ENCODE assay signal across 20 cellular contexts in genomic region chr14:105765893-105766614, GRCh38.
A peak's percentile ranks its signal among the peaks of the same experiment; 100 is the strongest.
DNase-seq lines count a peak whose midpoint lies in the region; ATAC-seq and TF ChIP-seq lines count a peak whose summit lies in the region.
"Had no signal": no experiment of that assay in that cellular context is flagged by ENCODE, and none has a peak within 500 bp of the region (broad histone marks: within the 10 kb centered on the region; RNA-seq: fewer than 3 reads in every experiment).

No MANE protein-coding gene starts in this region.

- H3K4me3 ChIP-seq in mesendoderm (ENCODE audit: low read length), result peak overlapping the region; percentile 19
- no peak overlapping the region for H3K4me3 ChIP-seq in mesenchymal stem cell (ENCODE audit: insufficient read depth in 1 of 2, low read depth in 1 of 2, low read length in 2 of 2)

- H4K8ac ChIP-seq in mesendoderm (ENCODE audit: low read depth, low read length), result no peak overlapping the region
- no peak overlapping the region for H4K8ac ChIP-seq in mesenchymal stem cell (ENCODE audit: low read length)

- H2BK120ac ChIP-seq in mesendoderm (ENCODE audit: low read depth, low read length) (no peak overlapping the region), mesenchymal stem cell (ENCODE audit: low read depth, low read length) (no peak overlapping the region)

- peaks cover 3% of the 10 kb centered on the region for H3K36me3 Mint-ChIP-seq in chondrocyte (ENCODE audit: low read depth)
- H3K36me3 Mint-ChIP-seq in stimulated activated effector memory CD8-positive, alpha-beta T cell treated with anti-CD3 and anti-CD28 coated beads, Interleukin-12 subunit alpha, Interleukin-12 subunit beta, amount 100 ng/mL, for 72 hours, result no peaks in the 10 kb centered on the region
- H3K36me3 Mint-ChIP-seq: CD14-positive monocyte had no signal

- no peak overlapping the region for H3K4me3 Mint-ChIP-seq in chondrocyte (ENCODE audit: unreplicated experiment)
- no peak overlapping the region for H3K4me3 Mint-ChIP-seq in stimulated activated effector memory CD8-positive, alpha-beta T cell treated with anti-CD3 and anti-CD28 coated beads, Interleukin-12 subunit alpha, Interleukin-12 subunit beta, amount 100 ng/mL, for 72 hours
- H3K4me3 Mint-ChIP-seq: CD14-positive monocyte, HFFc6 had no signal

- no peaks in the 10 kb centered on the region for H3K4me1 Mint-ChIP-seq in chondrocyte (ENCODE audit: low read depth)
- H3K4me1 Mint-ChIP-seq in stimulated activated effector memory CD8-positive, alpha-beta T cell treated with anti-CD3 and anti-CD28 coated beads, Interleukin-12 subunit alpha, Interleukin-12 subunit beta, amount 100 ng/mL, for 72 hours, result peaks cover 5% of the 10 kb centered on the region
- H3K4me1 Mint-ChIP-seq: CD14-positive monocyte had no signal

- H3K9me3 Mint-ChIP-seq in chondrocyte (ENCODE audit: low read depth), result peaks cover 27% of the 10 kb centered on the region
- no peaks in the 10 kb centered on the region for H3K9me3 Mint-ChIP-seq in stimulated activated effector memory CD8-positive, alpha-beta T cell treated with anti-CD3 and anti-CD28 coated beads, Interleukin-12 subunit alpha, Interleukin-12 subunit beta, amount 100 ng/mL, for 72 hours
- H3K9me3 Mint-ChIP-seq: CD14-positive monocyte had no signal

- H3K4ac ChIP-seq in mesendoderm (ENCODE audit: low read depth, low read length) (no peak overlapping the region), mesenchymal stem cell (ENCODE audit: low read depth in 1 of 2, low read length in 2 of 2) (no peak overlapping the region)

- H3K27me3 ChIP-seq in mesendoderm (ENCODE audit: insufficient read depth, low read length, poor library complexity), result no peaks in the 10 kb centered on the region
- H3K27me3 ChIP-seq in mesenchymal stem cell (ENCODE audit: control insufficient read depth in 1 of 2, insufficient read depth in 1 of 2, low read length in 2 of 2), result no peaks in the 10 kb centered on the region

- no peaks in the 10 kb centered on the region for H3K9me3 ChIP-seq in mesenchymal stem cell (ENCODE audit: control insufficient read depth, low read length)

- peak; percentile 2 for DNase-seq in D341Med (ENCODE audit: low spot score)
- peak; percentile 54 for DNase-seq in chondrocyte (ENCODE audit: low spot score)
- no peak for DNase-seq in mesendoderm
- DNase-seq in stimulated activated effector memory CD8-positive, alpha-beta T cell treated with anti-CD3 and anti-CD28 coated beads, Interleukin-12 subunit alpha, Interleukin-12 subunit beta, amount 100 ng/mL, for 72 hours (ENCODE audit: low spot score in 2 of 2), result no peak
- DNase-seq in mesenchymal stem cell, result no peak
- no peak for DNase-seq in NCI-H1105 treated with DMSO at 0.1 percent for 48 hours (lab: John Stamatoyannopoulos, UW)
- DNase-seq: ACHN, DMS 273 treated with DMSO at 0.1 percent for 48 hours, DND-41, H7, HFFc6, KBM-7, NCI-H187, NCI-H2107, NCI-H510A, NCI-H82, RPMI8226, SHP77 treated with DMSO at 0.1 percent for 48 hours had no signal

- H3K79me2 ChIP-seq in mesendoderm (ENCODE audit: control insufficient read depth, insufficient read depth, low read length), result no peaks in the 10 kb centered on the region

- H2BK15ac ChIP-seq in mesendoderm (replicated peaks; ENCODE audit: low read depth) (no peak overlapping the region), mesenchymal stem cell (ENCODE audit: low read depth, poor library complexity, severe bottlenecking) (no peak overlapping the region)

- H2AFZ ChIP-seq in mesenchymal stem cell (ENCODE audit: low read depth, low read length), result no peak overlapping the region

- H3K23ac ChIP-seq in mesendoderm (ENCODE audit: low read length) (no peak overlapping the region), mesenchymal stem cell (ENCODE audit: low read length in 2 of 2) (no peak overlapping the region)

- no peak overlapping the region for H3K56ac ChIP-seq in mesendoderm (ENCODE audit: low read length)

- H2AK5ac ChIP-seq in mesendoderm (ENCODE audit: low read length) (no peak overlapping the region), mesenchymal stem cell (ENCODE audit: low read length, severe bottlenecking) (no peak overlapping the region)

- H4K91ac ChIP-seq in mesenchymal stem cell (ENCODE audit: low read length), result no peak overlapping the region

- ATAC-seq in stimulated activated effector memory CD8-positive, alpha-beta T cell treated with anti-CD3 and anti-CD28 coated beads, Interleukin-12 subunit alpha, Interleukin-12 subunit beta, amount 100 ng/mL, for 72 hours, result peak; percentile 44
- no peak for ATAC-seq in GM18858 (IDR thresholded peaks at IDR 0.05; ENCODE audit: unreplicated experiment)

- no peak overlapping the region for H4K5ac ChIP-seq in mesendoderm (ENCODE audit: low read length)

- no peak overlapping the region for H3K14ac ChIP-seq in mesenchymal stem cell (ENCODE audit: low read length in 2 of 2)

- no peaks in the 10 kb centered on the region for H3K27me3 Mint-ChIP-seq in chondrocyte (ENCODE audit: low read depth)

- no peak overlapping the region for H2BK12ac ChIP-seq in mesenchymal stem cell (ENCODE audit: low read length in 2 of 2)

- H3K27ac ChIP-seq in mesendoderm (ENCODE audit: low read depth, low read length) (no peak overlapping the region), mesenchymal stem cell (ENCODE audit: low read length, poor library complexity, severe bottlenecking) (no peak overlapping the region)

- H3K4me2 ChIP-seq in mesendoderm (ENCODE audit: low read length) (no peak overlapping the region), mesenchymal stem cell (ENCODE audit: low read length, poor library complexity, severe bottlenecking) (no peak overlapping the region)

- H3K79me1 ChIP-seq in mesendoderm (ENCODE audit: low read length) (no peaks in the 10 kb centered on the region), mesenchymal stem cell (replicated peaks; ENCODE audit: low read length, poor library complexity, severe bottlenecking) (no peaks in the 10 kb centered on the region)

- H3K9ac ChIP-seq in mesendoderm (ENCODE audit: low read length), result no peak overlapping the region
- no peak overlapping the region for H3K9ac ChIP-seq in mesenchymal stem cell (ENCODE audit: low read length)

- H3K27ac Mint-ChIP-seq in chondrocyte (ENCODE audit: unreplicated experiment), result no peak overlapping the region
- H3K27ac Mint-ChIP-seq in stimulated activated effector memory CD8-positive, alpha-beta T cell treated with anti-CD3 and anti-CD28 coated beads, Interleukin-12 subunit alpha, Interleukin-12 subunit beta, amount 100 ng/mL, for 72 hours, result no peak overlapping the region
- H3K27ac Mint-ChIP-seq: CD14-positive monocyte, HFFc6 had no signal

- no peaks in the 10 kb centered on the region for H3K36me3 ChIP-seq in mesendoderm (ENCODE audit: control insufficient read depth, insufficient read depth, low read length)
- no peaks in the 10 kb centered on the region for H3K36me3 ChIP-seq in mesenchymal stem cell (ENCODE audit: control insufficient read depth in 1 of 2, insufficient read depth in 2 of 2, low read depth in 1 of 2, low read length in 2 of 2)

- no peak overlapping the region for H3K18ac ChIP-seq in mesendoderm (ENCODE audit: low read length)
- no peak overlapping the region for H3K18ac ChIP-seq in mesenchymal stem cell (ENCODE audit: low read depth in 1 of 2, low read length in 2 of 2)

- WGBS in mesendoderm (ENCODE audit: extremely low coverage, insufficient coverage, low lambda C conversion rate), result no CpG with 5 or more reads among the region's 9 CpGs
- WGBS in mesenchymal stem cell, result 61% methylated on average over 8 of the region's 9 CpGs

- H2BK5ac ChIP-seq in mesendoderm (ENCODE audit: low read length), result no peak overlapping the region
- no peak overlapping the region for H2BK5ac ChIP-seq in mesenchymal stem cell (ENCODE audit: low read depth, low read length, poor library complexity, severe bottlenecking)

- H3K4me1 ChIP-seq in mesendoderm (ENCODE audit: control insufficient read depth, low read depth, low read length), result no peaks in the 10 kb centered on the region
- no peaks in the 10 kb centered on the region for H3K4me1 ChIP-seq in mesenchymal stem cell (ENCODE audit: control insufficient read depth, insufficient read depth, low read depth, low read length)

- no peak for TF ChIP-seq CTCF in chondrocyte (IDR thresholded peaks at IDR 0.05)

Comparison
In these comparisons a context has a peak if more than half of its experiments do, and no peak if none do; other contexts are left out.
1. DNase-seq: peak in D341Med (single experiment) and chondrocyte (single experiment); none in mesendoderm (single experiment), stimulated activated effector memory CD8-positive, alpha-beta T cell treated with anti-CD3 and anti-CD28 coated beads, Interleukin-12 subunit alpha, Interleukin-12 subunit beta, amount 100 ng/mL, for 72 hours (0 of 2), mesenchymal stem cell (single experiment) and NCI-H1105 treated with DMSO at 0.1 percent for 48 hours (single experiment).